Comparison of ENCODE assay signal across 8 cellular contexts in the genomic region with DNA sequence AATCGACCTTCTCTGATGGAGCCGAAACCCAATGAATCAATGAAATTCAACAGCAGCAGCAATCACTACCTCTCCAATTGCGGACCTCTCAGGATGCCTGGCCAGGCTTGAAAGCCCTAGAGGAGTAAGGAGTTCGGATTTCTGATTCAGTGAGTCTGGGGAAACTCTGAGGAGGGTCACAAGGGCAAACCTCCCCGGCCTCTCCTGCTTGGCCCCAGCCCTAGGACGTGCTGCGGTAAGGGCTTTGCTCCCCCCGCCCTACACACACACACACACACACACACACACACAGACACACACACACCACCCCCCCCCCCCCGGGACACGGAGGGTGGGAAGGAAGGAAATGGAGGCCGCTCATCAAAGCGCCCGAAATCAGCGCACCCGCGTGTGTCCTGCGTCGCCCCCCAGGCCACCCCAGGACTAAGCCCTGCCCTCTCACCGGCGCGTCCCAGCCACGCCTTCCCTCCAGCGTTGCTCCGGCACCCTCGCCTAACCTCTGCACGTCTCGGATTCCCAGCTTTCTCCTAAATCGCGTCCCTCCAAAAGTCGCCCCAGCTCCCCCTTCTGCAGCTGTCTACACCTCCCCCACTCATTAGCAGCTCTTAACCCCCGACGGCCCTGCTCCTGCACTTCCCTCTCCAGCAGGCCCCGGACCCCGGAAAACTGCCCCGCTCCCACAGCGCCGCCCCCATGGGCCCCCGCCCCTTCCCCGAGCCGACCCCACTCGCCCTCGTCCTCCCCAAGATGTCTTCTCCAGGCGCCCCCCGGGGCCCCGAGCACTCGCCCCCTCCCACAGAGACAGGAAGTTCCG. TPM values are rescaled to one million over a fixed set of nuclear protein-coding genes. Genes with fewer than 3 reads are reported as not detected.
DNase-seq lines count a peak whose midpoint lies in the region; ATAC-seq and TF ChIP-seq lines count a peak whose summit lies in the region.

No MANE protein-coding gene starts in this region.

- peak overlapping the region; percentile 76 to 86 for H3K27ac ChIP-seq in esophagus (ENCODE audit: low read depth in 2 of 2, low read length in 1 of 2)

- peak overlapping the region; percentile 79 for H3K27ac Mint-ChIP-seq in activated CD8-positive, alpha-beta memory T cell treated with anti-CD3 and anti-CD28 coated beads, Interleukin-2, amount 10 ng/mL, durations not matched to agents 7 days and 5 days
- H3K27ac Mint-ChIP-seq in nephron progenitor cell = peak overlapping the region; percentile 95

- no peak for TF ChIP-seq CTCF in nephron progenitor cell (IDR thresholded peaks at IDR 0.05)

- peaks cover 3% of the 10 kb centered on the region for H3K27me3 Mint-ChIP-seq in activated CD8-positive, alpha-beta memory T cell treated with anti-CD3 and anti-CD28 coated beads, Interleukin-2, amount 10 ng/mL, durations not matched to agents 7 days and 5 days
- peaks cover 19% of the 10 kb centered on the region for H3K27me3 Mint-ChIP-seq in nephron progenitor cell (ENCODE audit: low read depth, poor library complexity)

- H3K27me3 ChIP-seq in esophagus (ENCODE audit: control insufficient read depth in 1 of 2, insufficient read depth in 2 of 2, low read length in 2 of 2) = no peaks in the 10 kb centered on the region

- ATAC-seq in activated CD8-positive, alpha-beta memory T cell treated with anti-CD3 and anti-CD28 coated beads, Interleukin-2, amount 10 ng/mL, durations not matched to agents 7 days and 5 days = peak; percentile 14

- H3K4me1 ChIP-seq in esophagus (ENCODE audit: control insufficient read depth in 2 of 2, insufficient read depth in 2 of 2, low read length in 1 of 2) = peaks cover 3 to 10% of the 10 kb centered on the region in 2 donors

- peak overlapping the region; percentile 74 to 94 for H3K4me3 ChIP-seq in esophagus (ENCODE audit: low read depth in 1 of 2, low read length in 2 of 2)

- WGBS in esophagus, 2 donors = 2% methylated on average over 34 to 47 of the region's 47 CpGs

- H3K4me3 Mint-ChIP-seq in activated CD8-positive, alpha-beta memory T cell treated with anti-CD3 and anti-CD28 coated beads, Interleukin-2, amount 10 ng/mL, durations not matched to agents 7 days and 5 days = peak overlapping the region; percentile 96
- H3K4me3 Mint-ChIP-seq in nephron progenitor cell = peak overlapping the region; percentile 98

- DNase-seq in activated T-cell treated with anti-CD3 and anti-CD28 coated beads for 1 hour (ENCODE audit: low read depth) = peak; percentile 20
- no peak for DNase-seq in activated T-cell treated with anti-CD3 and anti-CD28 coated beads for 4 hours
- peak; percentile 56 for DNase-seq in LHCN-M2 (ENCODE audit: low read depth)
- DNase-seq in activated CD8-positive, alpha-beta memory T cell treated with anti-CD3 and anti-CD28 coated beads, Interleukin-2, amount 10 ng/mL, durations not matched to agents 7 days and 5 days = peak; percentile 58
- DNase-seq in nephron progenitor cell = peak; percentile 65
- DNase-seq in posterior vena cava (ENCODE audit: low spot score) = no peak
- no peak for DNase-seq in middle frontal gyrus (ENCODE audit: extremely low spot score, low spot score)

- CTCF ChIA-PET in activated CD8-positive, alpha-beta memory T cell treated with anti-CD3 and anti-CD28 coated beads, Interleukin-2, amount 10 ng/mL, durations not matched to agents 7 days and 5 days (lab: Charles Lee) = interaction anchor here (1.1 to 2.6 kb wide), 4 partner anchors 12 to 147 kb away, joined by 3 to 13 read pairs (median 10); no protein-coding TSS in a partner anchor

- H3K9me3 Mint-ChIP-seq in activated CD8-positive, alpha-beta memory T cell treated with anti-CD3 and anti-CD28 coated beads, Interleukin-2, amount 10 ng/mL, durations not matched to agents 7 days and 5 days (ENCODE audit: low read depth) = no peaks in the 10 kb centered on the region
- no peaks in the 10 kb centered on the region for H3K9me3 Mint-ChIP-seq in nephron progenitor cell

- H3K36me3 ChIP-seq in esophagus (ENCODE audit: control insufficient read depth in 2 of 2, insufficient read depth in 2 of 2, low read length in 1 of 2) = no peaks in the 10 kb centered on the region

- H3K9me3 ChIP-seq in esophagus (ENCODE audit: control insufficient read depth in 2 of 2, insufficient read depth in 1 of 2, low read depth in 1 of 2, low read length in 1 of 2) = no peaks in the 10 kb centered on the region

- peaks cover 22% of the 10 kb centered on the region for H3K4me1 Mint-ChIP-seq in activated CD8-positive, alpha-beta memory T cell treated with anti-CD3 and anti-CD28 coated beads, Interleukin-2, amount 10 ng/mL, durations not matched to agents 7 days and 5 days
- peaks cover 46% of the 10 kb centered on the region for H3K4me1 Mint-ChIP-seq in nephron progenitor cell

- intact Hi-C loops in posterior vena cava (cut with DNase I) = no loop called here

- no peaks in the 10 kb centered on the region for H3K36me3 Mint-ChIP-seq in activated CD8-positive, alpha-beta memory T cell treated with anti-CD3 and anti-CD28 coated beads, Interleukin-2, amount 10 ng/mL, durations not matched to agents 7 days and 5 days
- H3K36me3 Mint-ChIP-seq in nephron progenitor cell (ENCODE audit: low read depth) = peaks cover 6% of the 10 kb centered on the region

RNA-seq across cellular contexts. Expression of gene PACSIN2, which starts 0.7 kb away (rescaled TPM):
- 66.3 and 66.8 TPM in 2 replicates for total RNA-seq in LHCN-M2 (2014; rRNA removed)
- 44.8 TPM for polyA plus RNA-seq in LHCN-M2 (2012)
- 10 to 100 TPM; 32.0 to 39.9 TPM for total RNA-seq in activated CD8-positive, alpha-beta memory T cell treated with anti-CD3 and anti-CD28 coated beads, Interleukin-2, amount 10 ng/mL, durations not matched to agents 7 days and 5 days
- 10 to 100 TPM; 17.1 to 20.3 TPM for polyA plus RNA-seq in esophagus
- 10 to 100 TPM; 71.8 to 85.6 TPM for total RNA-seq in posterior vena cava

Comparison
In these comparisons a context has a peak if more than half of its experiments do, and no peak if none do; other contexts are left out.
1. DNase-seq: peak in activated T-cell treated with anti-CD3 and anti-CD28 coated beads for 1 hour (single experiment), LHCN-M2 (single experiment), activated CD8-positive, alpha-beta memory T cell treated with anti-CD3 and anti-CD28 coated beads, Interleukin-2, amount 10 ng/mL, durations not matched to agents 7 days and 5 days (single experiment) and nephron progenitor cell (single experiment); none in activated T-cell treated with anti-CD3 and anti-CD28 coated beads for 4 hours (single experiment), posterior vena cava (single experiment) and middle frontal gyrus (single experiment).